Comparison of ENCODE assay signal across 1 cellular context in genomic region chr12:52575256-52575655, GRCh38.
TF ChIP-seq lines count a peak whose summit lies in the region.

No MANE protein-coding gene starts in this region.

TF ChIP-seq in GM12878, 131 proteins besides CTCF, POLR2A, EP300 and RAD21:
- TF ChIP-seq MEF2B (IDR thresholded peaks at IDR 0.05; ENCODE audit: partially characterized antibody, poor library complexity, severe bottlenecking) (peak; percentile 39), CBX5 (IDR thresholded peaks at IDR 0.05; ENCODE audit: low read depth) (no peak), TCF3 (IDR thresholded peaks at IDR 0.05; ENCODE audit: borderline replicate concordance, insufficient read depth, low read depth, low read length) (no peak), SUPT20H (IDR thresholded peaks at IDR 0.05; ENCODE audit: borderline replicate concordance, control insufficient read depth, low read depth, low read length) (no peak)
